2 cellular contexts compared by ENCODE assay signal in genomic region chr6:166901626-166902025, GRCh38.
TF ChIP-seq lines count a peak whose summit lies in the region.

No MANE protein-coding gene starts in this region.

TF ChIP-seq in HepG2, 621 proteins besides CTCF, POLR2A, EP300 and RAD21:
- TF ChIP-seq SIN3A (IDR thresholded peaks at IDR 0.05; ENCODE audit: borderline replicate concordance, low read depth, low read length) (no peak), ZBTB38 (CRISPR knock-in tag; IDR thresholded peaks at IDR 0.05) (0 out of 2 replicates have a peak, but pooled peaks have one; percentile 33), DNMT1 (CRISPR knock-in tag; IDR thresholded peaks at IDR 0.05) (0 out of 2 replicates have a peak, but pooled peaks have one; percentile 23)

TF ChIP-seq in K562, 482 proteins besides CTCF, POLR2A, EP300 and RAD21:
- TF ChIP-seq TAL1 (IDR thresholded peaks at IDR 0.05) (no peak), XRCC3 (IDR thresholded peaks at IDR 0.05) (no peak), ZBTB33 (CRISPR knock-in tag; IDR thresholded peaks at IDR 0.05) (0 out of 2 replicates have a peak, but pooled peaks have one; percentile 41), ZBTB49 (CRISPR knock-in tag; IDR thresholded peaks at IDR 0.05; ENCODE audit: borderline replicate concordance) (no peak), SAP30 (IDR thresholded peaks at IDR 0.05; ENCODE audit: borderline replicate concordance, insufficient read depth, low read depth, low read length, poor library complexity, severe bottlenecking) (no peak)
